ENCODE assay signal across 39 cellular contexts in genomic region chr14:63515240-63515639, GRCh38.
"Had no signal": no experiment of that assay in that cellular context is flagged by ENCODE, and none has a peak within 500 bp of the region (broad histone marks: within the 10 kb centered on the region; RNA-seq: fewer than 3 reads in every experiment).

No MANE protein-coding gene starts in this region.

- H3K27ac ChIP-seq: adrenal gland, ascending aorta, breast epithelium, cardiac muscle cell, coronary artery, dorsolateral prefrontal cortex, epithelial cell of prostate, esophagus squamous epithelium, gastroesophageal sphincter, heart right ventricle, hepatocyte had no signal

- H3K36me3 ChIP-seq: adrenal gland, breast epithelium, cardiac muscle cell had no signal

- H3K4me3 ChIP-seq: adrenal gland, ascending aorta, breast epithelium, cardiac muscle cell, coronary artery, dorsolateral prefrontal cortex, esophagus squamous epithelium, gastroesophageal sphincter, heart right ventricle, hepatocyte had no signal

- H3K9me3 Mint-ChIP-seq: activated CD4-positive, alpha-beta memory T cell treated with anti-CD3 and anti-CD28 coated beads, Interleukin-2, amount 10 ng/mL, durations not matched to agents 7 days and 5 days; activated CD4-positive, alpha-beta T cell treated with anti-CD3 and anti-CD28 coated beads, Interleukin-2, amount 10 ng/mL, durations not matched to agents 7 days and 5 days; activated naive CD4-positive, alpha-beta T cell treated with anti-CD3 and anti-CD28 coated beads, Interleukin-2, amount 50 U/mL, for 24 hours; activated naive CD8-positive, alpha-beta T cell treated with anti-CD3 and anti-CD28 coated beads for 36 hours; activated naive CD8-positive, alpha-beta T cell treated with anti-CD3 and anti-CD28 coated beads, Interleukin-2, amount 50 U/mL, for 24 hours; activated T-cell treated with anti-CD3 and anti-CD28 coated beads, Interleukin-2, amount 50 U/mL, for 24 hours; activated T-helper 17 cell treated with anti-CD3 and anti-CD28 coated beads, Interleukin-2, amount 50 U/mL, for 72 hours; dendritic cell treated with granulocyte-macrophage colony-stimulating factor and Interleukin-4, amounts not matched to agents 40 ng/mL and 50 ng/mL, for 4 days; T-cell; T-helper 1 cell treated with Interleukin-12 subunit alpha and Interleukin-12 subunit beta and Interleukin-4 antibody, amounts not matched to agents 30 μg/mL and 1 μg/mL, for 36 hours; T-helper 2 cell treated with Interferon-gamma antibody and Interleukin-4, amounts not matched to agents 5 μg/mL and 100 μg/mL, for 36 hours had no signal

- DNase-seq: activated CD4-positive, alpha-beta memory T cell treated with anti-CD3 and anti-CD28 coated beads, Interleukin-2, amount 10 ng/mL, durations not matched to agents 7 days and 5 days; activated CD4-positive, alpha-beta T cell treated with anti-CD3 and anti-CD28 coated beads for 36 hours; activated CD4-positive, alpha-beta T cell treated with anti-CD3 and anti-CD28 coated beads, Interleukin-2, amount 10 ng/mL, durations not matched to agents 7 days and 5 days; activated CD4-positive, alpha-beta T cell treated with anti-CD3 and anti-CD28 coated beads, Interleukin-2, amount 50 U/mL, for 4 hours; activated CD4-positive, CD25-positive, alpha-beta regulatory T cell; activated CD4-positive, CD25-positive, alpha-beta regulatory T cell treated with anti-CD3 and anti-CD28 coated beads, Interleukin-2, amount 50 U/mL, for 72 hours; activated CD8-positive, alpha-beta memory T cell treated with anti-CD3 and anti-CD28 coated beads, Interleukin-2, amount 50 U/mL, for 48 hours; activated effector memory CD4-positive, alpha-beta T cell treated with Interleukin-2 at 50 U/mL for 16 hours; activated gamma-delta T cell treated with Interleukin-2 at 50 U/mL for 16 hours; activated naive CD4-positive, alpha-beta T cell treated with Interleukin-2 at 50 U/mL for 16 hours; activated naive CD8-positive, alpha-beta T cell treated with anti-CD3 and anti-CD28 coated beads for 36 hours; activated naive CD8-positive, alpha-beta T cell treated with anti-CD3 and anti-CD28 coated beads, Interleukin-2, amount 50 U/mL, for 24 hours; activated T-cell treated with anti-CD3 and anti-CD28 coated beads for 4 hours; activated T-cell treated with anti-CD3 and anti-CD28 coated beads, Interleukin-2, amount 50 U/mL, for 24 hours; adrenal gland; amygdala; central memory CD4-positive, alpha-beta T cell; dorsolateral prefrontal cortex; effector CD4-positive, alpha-beta T cell; esophagus squamous epithelium; foreskin melanocyte; heart right ventricle; T-cell; T1000 had no signal

- FAIRE-seq: endometrium, endothelial cell of umbilical vein had no signal

- H2AFZ ChIP-seq: hepatocyte had no signal

- H3K4me2 ChIP-seq: hepatocyte had no signal

- ATAC-seq: activated CD4-positive, alpha-beta T cell treated with anti-CD3 and anti-CD28 coated beads for 36 hours; activated naive CD8-positive, alpha-beta T cell treated with anti-CD3 and anti-CD28 coated beads, Interleukin-2, amount 50 U/mL, for 24 hours; activated T-helper 17 cell treated with anti-CD3 and anti-CD28 coated beads, Interleukin-2, amount 50 U/mL, for 72 hours; gastroesophageal sphincter; heart right ventricle; T-cell had no signal

- H3K27me3 Mint-ChIP-seq: activated CD4-positive, alpha-beta memory T cell treated with anti-CD3 and anti-CD28 coated beads, Interleukin-2, amount 10 ng/mL, durations not matched to agents 7 days and 5 days; activated CD4-positive, alpha-beta T cell treated with anti-CD3 and anti-CD28 coated beads for 36 hours; activated CD4-positive, alpha-beta T cell treated with anti-CD3 and anti-CD28 coated beads, Interleukin-2, amount 10 ng/mL, durations not matched to agents 7 days and 5 days; activated naive CD4-positive, alpha-beta T cell treated with anti-CD3 and anti-CD28 coated beads, Interleukin-2, amount 50 U/mL, for 24 hours; activated naive CD8-positive, alpha-beta T cell treated with anti-CD3 and anti-CD28 coated beads for 36 hours; activated naive CD8-positive, alpha-beta T cell treated with anti-CD3 and anti-CD28 coated beads, Interleukin-2, amount 50 U/mL, for 24 hours; activated T-cell treated with anti-CD3 and anti-CD28 coated beads, Interleukin-2, amount 50 U/mL, for 24 hours; activated T-helper 17 cell treated with anti-CD3 and anti-CD28 coated beads, Interleukin-2, amount 50 U/mL, for 72 hours; dendritic cell treated with granulocyte-macrophage colony-stimulating factor and Interleukin-4, amounts not matched to agents 40 ng/mL and 50 ng/mL, for 4 days; T-cell had no signal

- H3K27me3 ChIP-seq: adrenal gland, ascending aorta, breast epithelium, cardiac muscle cell, dorsolateral prefrontal cortex, esophagus squamous epithelium, gastroesophageal sphincter, heart right ventricle, hepatocyte had no signal

- H3K27ac Mint-ChIP-seq: activated CD4-positive, alpha-beta memory T cell treated with anti-CD3 and anti-CD28 coated beads, Interleukin-2, amount 10 ng/mL, durations not matched to agents 7 days and 5 days; activated CD4-positive, alpha-beta T cell treated with anti-CD3 and anti-CD28 coated beads for 36 hours; activated CD4-positive, alpha-beta T cell treated with anti-CD3 and anti-CD28 coated beads, Interleukin-2, amount 10 ng/mL, durations not matched to agents 7 days and 5 days; activated naive CD4-positive, alpha-beta T cell treated with anti-CD3 and anti-CD28 coated beads, Interleukin-2, amount 50 U/mL, for 24 hours; activated naive CD8-positive, alpha-beta T cell treated with anti-CD3 and anti-CD28 coated beads for 36 hours; activated naive CD8-positive, alpha-beta T cell treated with anti-CD3 and anti-CD28 coated beads, Interleukin-2, amount 50 U/mL, for 24 hours; activated T-cell treated with anti-CD3 and anti-CD28 coated beads, Interleukin-2, amount 50 U/mL, for 24 hours; activated T-helper 17 cell treated with anti-CD3 and anti-CD28 coated beads, Interleukin-2, amount 50 U/mL, for 72 hours; dendritic cell treated with granulocyte-macrophage colony-stimulating factor and Interleukin-4, amounts not matched to agents 40 ng/mL and 50 ng/mL, for 4 days; T-helper 1 cell treated with Interleukin-12 subunit alpha and Interleukin-12 subunit beta and Interleukin-4 antibody, amounts not matched to agents 30 μg/mL and 1 μg/mL, for 36 hours; T-helper 2 cell treated with Interferon-gamma antibody and Interleukin-4, amounts not matched to agents 5 μg/mL and 100 μg/mL, for 36 hours had no signal

- H3K9me3 ChIP-seq: adrenal gland, ascending aorta, breast epithelium, esophagus squamous epithelium, gastroesophageal sphincter, heart right ventricle had no signal

- H3K4me3 Mint-ChIP-seq: activated CD4-positive, alpha-beta memory T cell treated with anti-CD3 and anti-CD28 coated beads, Interleukin-2, amount 10 ng/mL, durations not matched to agents 7 days and 5 days; activated CD4-positive, alpha-beta T cell treated with anti-CD3 and anti-CD28 coated beads for 36 hours; activated CD4-positive, alpha-beta T cell treated with anti-CD3 and anti-CD28 coated beads, Interleukin-2, amount 10 ng/mL, durations not matched to agents 7 days and 5 days; activated naive CD8-positive, alpha-beta T cell treated with anti-CD3 and anti-CD28 coated beads for 36 hours; activated naive CD8-positive, alpha-beta T cell treated with anti-CD3 and anti-CD28 coated beads, Interleukin-2, amount 50 U/mL, for 24 hours; activated T-cell treated with anti-CD3 and anti-CD28 coated beads, Interleukin-2, amount 50 U/mL, for 24 hours; activated T-helper 17 cell treated with anti-CD3 and anti-CD28 coated beads, Interleukin-2, amount 50 U/mL, for 72 hours; brain; dendritic cell treated with granulocyte-macrophage colony-stimulating factor and Interleukin-4, amounts not matched to agents 40 ng/mL and 50 ng/mL, for 4 days; T-cell; T-helper 1 cell treated with Interleukin-12 subunit alpha and Interleukin-12 subunit beta and Interleukin-4 antibody, amounts not matched to agents 30 μg/mL and 1 μg/mL, for 36 hours; T-helper 2 cell treated with Interferon-gamma antibody and Interleukin-4, amounts not matched to agents 5 μg/mL and 100 μg/mL, for 36 hours had no signal

- H3K4me1 ChIP-seq: breast epithelium had no signal
